8 cellular contexts compared by ENCODE assay signal in genomic region chr2:33412920-33413319, GRCh38.
DNase-seq lines count a peak whose midpoint lies in the region; ATAC-seq, FAIRE-seq and TF ChIP-seq lines count a peak whose summit lies in the region.

No MANE protein-coding gene starts in this region.

- H3K79me2 ChIP-seq in K562 (ENCODE audit: control insufficient read depth, insufficient read depth, low read length) = no peaks in the 10 kb centered on the region

- in situ Hi-C loops in IMR-90 (cut with MboI; ENCODE audit: low sequenced_read_pairs) (no loop called here), K562 (cut with MboI) (loop anchor here (25.0 kb wide), 1 partner anchor 174 kb away; the partner anchor contains the start of gene FAM98A)

- CTCF ChIA-PET in Calu3 (lab: Charles Lee) = interaction anchor here (0.6 to 1.6 kb wide), 7 partner anchors 19 to 232 kb away, joined by 3 to 19 read pairs (median 3); no protein-coding TSS in a partner anchor
- CTCF ChIA-PET in IMR-90 (lab: Yijun Ruan, JAX) = interaction anchor here (0.6 to 3.0 kb wide), 8 partner anchors 12 to 171 kb away, joined by 3 to 16 read pairs (median 6); no protein-coding TSS in a partner anchor
- CTCF ChIA-PET in K562 (lab: Yijun Ruan, JAX; ENCODE audit: low intra/inter-chr PET ratio) = interaction anchor here (1.5 kb wide), 1 partner anchor 170 kb away, joined by 11 read pairs; no protein-coding TSS in a partner anchor

- BruUV-seq in Calu3 (replicated peaks; lab: Mats Ljungman, UMichigan) = no TSS peak
- BruUV-seq in IMR-90 (replicated peaks; lab: Mats Ljungman, UMichigan) = no TSS peak
- no TSS peak for BruUV-seq in K562 (replicated peaks; lab: Mats Ljungman, UMichigan)

- H3K4me1 Mint-ChIP-seq in Calu3 (ENCODE audit: low read depth, unreplicated experiment) (no peaks in the 10 kb centered on the region), type B pancreatic cell (ENCODE audit: unreplicated experiment) (peaks cover 6% of the 10 kb centered on the region)

- H3K14ac ChIP-seq in IMR-90 (replicated peaks; ENCODE audit: low read depth, low read length) = peak overlapping the region; percentile 6; the same call in 1 of the 2 replicates

- no peak overlapping the region for H2AK9ac ChIP-seq in IMR-90 (replicated peaks; ENCODE audit: low read depth, low read length, poor library complexity)

- ATAC-seq in IMR-90 (ENCODE audit: low read depth) (peak; percentile 44; the same call in 1 of the 2 replicates), K562 (peak; percentile 83), GM21576 (IDR thresholded peaks at IDR 0.05; ENCODE audit: unreplicated experiment) (no peak), GM18858 (IDR thresholded peaks at IDR 0.05; ENCODE audit: unreplicated experiment) (no peak)

- H3K4me1 ChIP-seq in IMR-90 (ENCODE audit: control insufficient read depth, insufficient read depth, low read length) (peaks cover 5% of the 10 kb centered on the region), K562 (replicated peaks in 1 of 2; ENCODE audit: control insufficient read depth in 2 of 2, insufficient read depth in 2 of 2, low read length in 2 of 2) (no peaks in the 10 kb centered on the region), liver (ENCODE audit: control insufficient read depth in 4 of 4, insufficient read depth in 4 of 4, low read length in 3 of 4) (no peaks in the 10 kb centered on the region)

- peak overlapping the region; percentile 86; the same call in 1 of the 2 replicates for H4K5ac ChIP-seq in IMR-90 (ENCODE audit: low read depth, low read length)

- TF ChIP-seq POLR2A in IMR-90 (IDR thresholded peaks at IDR 0.05; ENCODE audit: low read depth, low read length) = no peak
- TF ChIP-seq POLR2A in K562 (conservative IDR thresholded peaks at IDR 0.05) = no peak

- H3K36me3 ChIP-seq in IMR-90 (ENCODE audit: control insufficient read depth, insufficient read depth, low read length) = no peaks in the 10 kb centered on the region
- no peaks in the 10 kb centered on the region for H3K36me3 ChIP-seq in K562 (ENCODE audit: control insufficient read depth, insufficient read depth, low read length)
- H3K36me3 ChIP-seq in liver (ENCODE audit: control insufficient read depth in 4 of 4, insufficient read depth in 3 of 4, low read depth in 1 of 4, low read length in 3 of 4) = no peaks in the 10 kb centered on the region

- intact Hi-C loops in Calu3 (cut with micrococcal nuclease; ENCODE audit: unreplicated experiment) (loop anchor here (1.0 kb wide), 2 partner anchors 28 to 170 kb away; no protein-coding TSS in a partner anchor), IMR-90 (cut with micrococcal nuclease) (loop anchor here (1.0 kb wide), 2 partner anchors 28 to 171 kb away; no protein-coding TSS in a partner anchor), K562 (cut with micrococcal nuclease) (loop anchor here (1.0 kb wide), 2 partner anchors 28 to 170 kb away; no protein-coding TSS in a partner anchor)

- H3K9ac ChIP-seq in IMR-90 (ENCODE audit: low read depth, low read length) (no peak overlapping the region; the same call in 1 of the 2 replicates), K562 (ENCODE audit: insufficient read depth in 1 of 2, low read depth in 2 of 2, low read length in 2 of 2) (no peak overlapping the region), liver (ENCODE audit: low read depth in 1 of 2, low read length in 2 of 2) (no peak overlapping the region)

- peak; percentile 22 for DNase-seq in Calu3
- DNase-seq in IMR-90 = peak; percentile 76
- DNase-seq in K562 (ENCODE audit: extremely low read depth in 1 of 4, low spot score in 3 of 4) = peak in 3 of 4 experiments; percentile 27 to 56 (median 45)
- DNase-seq in GM19239 (ENCODE audit: insufficient read length, low spot score) = no peak
- no peak for DNase-seq in type B pancreatic cell (ENCODE audit: extremely low spot score, unreplicated experiment)

- no peaks in the 10 kb centered on the region for H3K9me3 Mint-ChIP-seq in Calu3 (ENCODE audit: low read depth, unreplicated experiment)
- peaks cover 7% of the 10 kb centered on the region for H3K9me3 Mint-ChIP-seq in type B pancreatic cell

- H3K4me3 ChIP-seq in IMR-90 (ENCODE audit: insufficient read depth, low read depth, low read length) = no peak overlapping the region
- H3K4me3 ChIP-seq in K562 = no peak overlapping the region
- no peak overlapping the region for H3K4me3 ChIP-seq in liver (ENCODE audit: low read depth in 1 of 3, low read length in 3 of 3)

- peak; percentile 22 for TF ChIP-seq CTCF in Calu3 (IDR thresholded peaks at IDR 0.05; ENCODE audit: unreplicated experiment)
- peak; percentile 58 for TF ChIP-seq CTCF in IMR-90 (conservative IDR thresholded peaks at IDR 0.05; ENCODE audit: low read depth, low read length)
- peak in 2 of 3 experiments; percentile 57 to 65; a peak in 5 of 6 replicates for TF ChIP-seq CTCF in K562 (IDR thresholded peaks at IDR 0.05 in 2 of 3, conservative IDR thresholded peaks at IDR 0.05 in 1 of 3; ENCODE audit: insufficient read depth in 2 of 3, low read depth in 1 of 3, low read length in 3 of 3)
- peak; percentile 56 for TF ChIP-seq CTCF in liver (IDR thresholded peaks at IDR 0.05; ENCODE audit: low read depth, low read length, missing input control)
- no peak for TF ChIP-seq CTCF in type B pancreatic cell (conservative IDR thresholded peaks at IDR 0.05)

- H3K4me3 Mint-ChIP-seq in Calu3 (ENCODE audit: low read depth, unreplicated experiment) = no peak overlapping the region
- H3K4me3 Mint-ChIP-seq in type B pancreatic cell = no peak overlapping the region

- H4K8ac ChIP-seq in IMR-90 (ENCODE audit: low read depth in 2 of 2, low read length in 2 of 2) = peak overlapping the region in 1 of 2 experiments; percentile 14; a peak in 1 of 4 replicates

- peak overlapping the region; percentile 49 for H4K91ac ChIP-seq in IMR-90 (ENCODE audit: insufficient read depth, low read depth, low read length)

- no peak overlapping the region for H3K23ac ChIP-seq in IMR-90 (ENCODE audit: low read depth, low read length)

- peak overlapping the region; percentile 84 for H3K4ac ChIP-seq in IMR-90 (ENCODE audit: low read depth, low read length)

- POLR2A ChIA-PET in IMR-90 (lab: Charles Lee; ENCODE audit: unreplicated experiment) = no interaction called here
- POLR2A ChIA-PET in K562 (lab: Yijun Ruan, JAX) = interaction anchor here (1.1 kb wide), 1 partner anchor 28 kb away, joined by 3 read pairs; no protein-coding TSS in a partner anchor

- H3K9me3 ChIP-seq in IMR-90 (ENCODE audit: control insufficient read depth, insufficient read depth, low read length) (no peaks in the 10 kb centered on the region), K562 (replicated peaks; ENCODE audit: control insufficient read depth, insufficient read depth, low read depth, low read length) (0 out of 2 replicates have a peak, but pooled peaks cover 3% of the 10 kb centered on the region), liver (ENCODE audit: control insufficient read depth in 4 of 4, low read length in 3 of 4) (peaks cover 0 to 2% (median 0%) of the 10 kb centered on the region in 4 donors)

- H2BK5ac ChIP-seq in IMR-90 (ENCODE audit: low read depth, low read length, poor library complexity, severe bottlenecking) = peak overlapping the region; percentile 69

- FAIRE-seq in K562 (lab: Jason Lieb, UNC) = peak; percentile 82
- no peak for FAIRE-seq in GM19239 (lab: Jason Lieb, UNC)

- peak overlapping the region; percentile 77; the same call in 1 of the 2 replicates for H3K18ac ChIP-seq in IMR-90 (ENCODE audit: low read depth, low read length)

- H2AFZ ChIP-seq in IMR-90 (replicated peaks; ENCODE audit: low read length, poor library complexity) = no peak overlapping the region
- no peak overlapping the region for H2AFZ ChIP-seq in K562 (ENCODE audit: low read depth, low read length)

- peak overlapping the region; percentile 86 for H2BK120ac ChIP-seq in IMR-90 (ENCODE audit: low read depth, low read length)

- no peaks in the 10 kb centered on the region for H3K79me1 ChIP-seq in IMR-90 (ENCODE audit: low read depth in 1 of 2, low read length in 2 of 2)

- no peak for TF ChIP-seq EP300 in K562 (IDR thresholded peaks at IDR 0.05; ENCODE audit: low read length)

- no peak overlapping the region for H2BK15ac ChIP-seq in IMR-90 (ENCODE audit: low read depth, low read length)

- H3K56ac ChIP-seq in IMR-90 (ENCODE audit: extremely low read depth, insufficient read depth, low read length) = no peak overlapping the region

- H3K9me1 ChIP-seq in IMR-90 (ENCODE audit: insufficient read depth, low read length) (no peaks in the 10 kb centered on the region), K562 (ENCODE audit: control insufficient read depth, insufficient read depth, low read length) (no peaks in the 10 kb centered on the region)

- no CpG with 5 or more reads among the region's 1 CpG for WGBS in IMR-90 (ENCODE audit: extremely low coverage in 2 of 2, insufficient read length in 1 of 2), 2 experiments
- WGBS in K562 (ENCODE audit: insufficient coverage, low coverage, missing lambda C conversion rate) = 0% methylated on average over 1 of the region's 1 CpG
- 21% methylated on average over 1 of the region's 1 CpG for WGBS in liver

- dilution Hi-C loops in IMR-90 (cut with HindIII; ENCODE audit: low sequenced_read_pairs, unreplicated experiment) = no loop called here

- no peak overlapping the region for H3K4me2 ChIP-seq in IMR-90 (ENCODE audit: low read depth, low read length)
- no peak overlapping the region for H3K4me2 ChIP-seq in K562 (ENCODE audit: insufficient read depth, low read length)

- peak overlapping the region; percentile 68 for H2BK20ac ChIP-seq in IMR-90 (ENCODE audit: low read depth, low read length)

- H2AK5ac ChIP-seq in IMR-90 (ENCODE audit: low read depth, low read length) = peak overlapping the region; percentile 54; the same call in 1 of the 2 replicates

- H3K36me3 Mint-ChIP-seq in Calu3 (ENCODE audit: insufficient read depth, unreplicated experiment) (no peaks in the 10 kb centered on the region), type B pancreatic cell (no peaks in the 10 kb centered on the region)

- no peaks in the 10 kb centered on the region for H4K20me1 ChIP-seq in IMR-90 (ENCODE audit: insufficient read depth, low read length)
- no peaks in the 10 kb centered on the region for H4K20me1 ChIP-seq in K562 (replicated peaks; ENCODE audit: control insufficient read depth, insufficient read depth, low read length)

- H3K27me3 ChIP-seq in IMR-90 (ENCODE audit: control insufficient read depth, insufficient read depth, low read length) = no peaks in the 10 kb centered on the region
- H3K27me3 ChIP-seq in K562 (ENCODE audit: control insufficient read depth in 2 of 2, insufficient read depth in 2 of 2, low read length in 2 of 2) = peaks cover 4 to 10% of the 10 kb centered on the region in 2 experiments; a peak in 3 of 5 replicates
- H3K27me3 ChIP-seq in liver (ENCODE audit: control insufficient read depth in 4 of 4, insufficient read depth in 4 of 4, low read length in 3 of 4) = no peaks in the 10 kb centered on the region

- no peaks in the 10 kb centered on the region for H3K27me3 Mint-ChIP-seq in Calu3 (ENCODE audit: unreplicated experiment)
- no peaks in the 10 kb centered on the region for H3K27me3 Mint-ChIP-seq in type B pancreatic cell

- H3K27ac Mint-ChIP-seq in Calu3 (ENCODE audit: unreplicated experiment) (no peak overlapping the region), type B pancreatic cell (no peak overlapping the region)

- peak overlapping the region; percentile 78; the same call in 1 of the 2 replicates for H3K27ac ChIP-seq in IMR-90 (ENCODE audit: insufficient read depth, low read length)
- no peak overlapping the region for H3K27ac ChIP-seq in K562 (ENCODE audit: extremely low read depth, low read depth, low read length)
- H3K27ac ChIP-seq in liver (ENCODE audit: low read depth in 1 of 2, low read length in 2 of 2) = no peak overlapping the region

- peak; percentile 61 for TF ChIP-seq RAD21 in IMR-90 (IDR thresholded peaks at IDR 0.05; ENCODE audit: low read length)
- peak; percentile 69 to 91 for TF ChIP-seq RAD21 in K562 (CRISPR knock-in tag; conservative IDR thresholded peaks at IDR 0.05 in 1 of 2, IDR thresholded peaks at IDR 0.05 in 1 of 2)
- peak; percentile 83 to 86 for TF ChIP-seq RAD21 in liver (IDR thresholded peaks at IDR 0.05)

Comparison
In these comparisons a context has a peak if more than half of its experiments do, and no peak if none do; other contexts are left out.
1. DNase-seq: peak in Calu3 (single experiment), IMR-90 (single experiment) and K562 (3 of 4); none in GM19239 (single experiment) and type B pancreatic cell (single experiment).
2. ATAC-seq: peak in IMR-90 (single experiment) and K562 (single experiment); none in GM21576 (single experiment) and GM18858 (single experiment).